In the genomic region with DNA sequence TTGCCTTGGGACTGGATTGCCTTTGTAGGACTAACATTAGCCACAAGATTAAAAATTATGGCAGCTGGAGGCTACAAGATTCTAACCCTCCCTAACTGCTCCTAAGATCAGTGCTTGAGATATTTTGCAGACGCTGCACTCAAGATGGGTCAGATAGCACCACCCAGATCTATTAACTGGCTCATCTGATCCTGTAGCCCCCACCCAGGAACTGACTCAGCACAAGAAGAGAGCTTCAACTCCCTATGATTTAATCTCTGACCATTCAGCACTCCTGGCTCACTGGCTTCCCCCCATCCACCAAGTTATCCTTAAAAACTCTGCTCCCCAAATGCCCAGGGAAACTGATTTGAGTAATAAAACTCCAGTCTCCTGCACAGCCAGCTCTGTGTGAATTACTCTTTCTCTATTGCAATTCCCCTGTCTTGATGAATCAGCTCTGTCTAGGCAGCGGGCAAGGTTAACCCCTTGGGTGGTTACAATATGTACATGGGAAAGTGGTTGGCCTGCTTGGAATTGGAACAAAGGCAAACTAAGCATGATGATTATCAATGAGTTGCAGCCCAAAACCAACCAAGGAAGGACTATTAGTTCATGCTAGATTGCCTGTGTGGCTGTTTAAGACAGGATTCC, we compare ENCODE assay signal across 1 cellular context.
TF ChIP-seq lines count a peak whose summit lies in the region.

No MANE protein-coding gene starts in this region.

TF ChIP-seq in K562, 482 proteins besides CTCF, POLR2A, EP300 and RAD21 (continued from another document):
- TF ChIP-seq OTX1 (CRISPR knock-in tag; IDR thresholded peaks at IDR 0.05) = 0 out of 2 replicates have a peak, but pooled peaks have one; percentile 19
- peak; percentile 75 for TF ChIP-seq MAFF (IDR thresholded peaks at IDR 0.05; ENCODE audit: low read length)
- TF ChIP-seq, protein P1, sequence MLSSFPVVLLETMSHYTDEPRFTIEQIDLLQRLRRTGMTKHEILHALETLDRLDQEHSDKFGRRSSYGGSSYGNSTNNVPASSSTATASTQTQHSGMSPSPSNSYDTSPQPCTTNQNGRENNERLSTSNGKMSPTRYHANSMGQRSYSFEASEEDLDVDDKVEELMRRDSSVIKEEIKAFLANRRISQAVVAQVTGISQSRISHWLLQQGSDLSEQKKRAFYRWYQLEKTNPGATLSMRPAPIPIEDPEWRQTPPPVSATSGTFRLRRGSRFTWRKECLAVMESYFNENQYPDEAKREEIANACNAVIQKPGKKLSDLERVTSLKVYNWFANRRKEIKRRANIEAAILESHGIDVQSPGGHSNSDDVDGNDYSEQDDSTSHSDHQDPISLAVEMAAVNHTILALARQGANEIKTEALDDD (IDR thresholded peaks at IDR 0.05) = peak; percentile 81
- peak; percentile 66; the same call in 1 of the 2 replicates for TF ChIP-seq MTA1 (IDR thresholded peaks at IDR 0.05; ENCODE audit: borderline replicate concordance)
- TF ChIP-seq ZNF766 (CRISPR knock-in tag; conservative IDR thresholded peaks at IDR 0.05) = 0 out of 2 replicates have a peak, but pooled peaks have one; percentile 49
- peak; percentile 98 for TF ChIP-seq CC2D1A (IDR thresholded peaks at IDR 0.05)
- peak; percentile 75; the same call in 1 of the 2 replicates for TF ChIP-seq GATAD2B (IDR thresholded peaks at IDR 0.05; ENCODE audit: borderline replicate concordance)
- peak; percentile 90 for TF ChIP-seq NFE2 (IDR thresholded peaks at IDR 0.05; ENCODE audit: low read depth)
- peak; percentile 21 to 27; a peak in 3 of 4 replicates for TF ChIP-seq NRF1 (conservative IDR thresholded peaks at IDR 0.05 in 1 of 2, IDR thresholded peaks at IDR 0.05 in 1 of 2)
